In genomic region chr9:94259077-94259847, GRCh38 we compare ENCODE assay signal across 8 cellular contexts. TPM values are rescaled to one million over a fixed set of nuclear protein-coding genes. Genes with fewer than 3 reads are reported as not detected.
DNase-seq lines count a peak whose midpoint lies in the region; ATAC-seq and TF ChIP-seq lines count a peak whose summit lies in the region.

Gene ZNF169 (plus strand): TSS chr9:94259298. CDS start chr9:94278813, 19,515 bp downstream.

- intact Hi-C loops in spleen (cut with DNase I; ENCODE audit: low total_unique reads): no loop called here

- H3K4me3 ChIP-seq in ACC112 (ENCODE audit: low read depth, low read length) (peak within 1 kb of the TSS; percentile 99), WI38 (ENCODE audit: low read depth, low read length) (peak within 1 kb of the TSS; percentile 99), cardiac fibroblast (replicated peaks in 1 of 2; ENCODE audit: low read depth in 2 of 2, low read length in 2 of 2) (peak within 1 kb of the TSS; percentile 100), spleen (peak within 1 kb of the TSS; percentile 81 to 95 (median 90))

- H3K36me3 ChIP-seq in ACC112 (ENCODE audit: insufficient read depth, low read length) (peaks cover 2% of the 10 kb centered on the region), spleen (peaks cover 0 to 14% (median 2%) of the 10 kb centered on the region in 6 donors)

- TF ChIP-seq POLR2A in spleen (IDR thresholded peaks at IDR 0.05): no peak

- H3K27me3 ChIP-seq in ACC112 (ENCODE audit: insufficient read depth, low read length) (peaks cover 22% of the 10 kb centered on the region), spleen (replicated peaks in 1 of 7) (no peaks in the 10 kb centered on the region)

- DNase-seq in NCI-H2196 (lab: John Stamatoyannopoulos, UW; ENCODE audit: unreplicated experiment): peak; percentile 81
- DNase-seq in cardiac fibroblast (ENCODE audit: low read depth in 2 of 2): peak; percentile 87
- DNase-seq in inferior parietal cortex (ENCODE audit: extremely low spot score): peak; percentile 86
- peak; percentile 99 for DNase-seq in spleen

- peak within 1 kb of the TSS; percentile 99 for H2AFZ ChIP-seq in ACC112 (ENCODE audit: low read length, unreplicated experiment)

- peak; percentile 99 for ATAC-seq in GM18861 (IDR thresholded peaks at IDR 0.05; ENCODE audit: unreplicated experiment)
- ATAC-seq in HG03095 (IDR thresholded peaks at IDR 0.05; ENCODE audit: unreplicated experiment): peak; percentile 100

- TF ChIP-seq CTCF in WI38 (IDR thresholded peaks at IDR 0.05; ENCODE audit: low read depth, low read length) (no peak), cardiac fibroblast (IDR thresholded peaks at IDR 0.05; ENCODE audit: low read depth, low read length) (no peak), spleen (IDR thresholded peaks at IDR 0.05 in 8 of 11, conservative IDR thresholded peaks at IDR 0.05 in 3 of 11) (peak in 1 of 11 experiments; percentile 15)

- no peaks in the 10 kb centered on the region for H3K4me1 ChIP-seq in ACC112 (ENCODE audit: control insufficient read depth, insufficient read depth, low read length, unreplicated experiment)
- H3K4me1 ChIP-seq in spleen: peaks cover 3 to 30% (median 17%) of the 10 kb centered on the region in 6 donors

- 0 to 2% (median 1%) methylated on average over 41 to 49 of the region's 49 CpGs for WGBS in spleen, 5 donors

- H3K27ac ChIP-seq in ACC112 (ENCODE audit: low read depth, low read length) (no peak within 1 kb of the TSS), spleen (peak within 1 kb of the TSS; percentile 43 to 87 (median 78))

- peaks cover 17% of the 10 kb centered on the region for H3K79me2 ChIP-seq in ACC112 (ENCODE audit: control insufficient read depth, insufficient read depth, low read length, unreplicated experiment)

- no peaks in the 10 kb centered on the region for H3K9me3 ChIP-seq in spleen

RNA-seq across cellular contexts. Expression of gene ZNF169, which starts in this region (rescaled TPM):
- total RNA-seq in spleen: 10 to 100 TPM; 13.6 to 58.1 (median 15.9) TPM
- 1 to 10 TPM; 2.3 to 4.0 (median 3.2) TPM for polyA plus RNA-seq in spleen
